1 cellular context compared by ENCODE assay signal in the genomic region with DNA sequence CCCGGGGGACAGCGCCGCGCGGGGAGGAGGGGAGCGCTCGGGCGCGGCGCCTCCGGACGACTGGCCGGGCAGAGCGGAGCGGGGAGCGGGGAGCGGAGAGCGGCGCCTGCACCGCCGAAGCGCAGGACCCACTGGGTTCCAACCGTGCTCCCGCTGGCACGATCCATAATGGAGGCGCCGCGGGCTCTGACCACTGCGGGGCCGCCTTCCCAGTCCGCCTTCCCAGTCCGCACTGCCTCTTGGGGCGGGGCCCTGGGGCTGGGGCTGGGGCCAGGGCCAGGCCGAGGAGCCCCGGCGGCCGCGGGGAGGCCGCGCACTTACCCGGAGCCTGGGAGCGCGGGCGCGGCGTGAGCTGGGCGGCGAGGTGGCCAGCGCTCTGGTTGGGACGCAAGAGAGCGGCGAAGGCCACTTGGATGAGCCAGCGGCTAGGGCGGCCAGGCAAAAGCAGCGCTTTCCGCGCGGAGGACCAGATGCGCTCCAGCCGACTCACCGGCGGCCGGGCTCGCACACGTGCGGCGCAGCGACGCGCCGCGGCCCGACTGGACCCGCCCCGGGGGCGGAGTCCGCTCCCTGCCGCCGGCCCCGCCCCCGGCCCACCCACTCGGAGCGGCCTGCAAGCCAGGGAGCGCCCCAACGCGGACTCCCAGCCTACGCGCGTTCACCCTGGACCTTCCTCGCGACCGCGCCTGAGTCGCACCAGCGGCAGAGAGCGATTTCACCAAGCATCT.
TF ChIP-seq lines count a peak whose summit lies in the region.

A gene with protein sequence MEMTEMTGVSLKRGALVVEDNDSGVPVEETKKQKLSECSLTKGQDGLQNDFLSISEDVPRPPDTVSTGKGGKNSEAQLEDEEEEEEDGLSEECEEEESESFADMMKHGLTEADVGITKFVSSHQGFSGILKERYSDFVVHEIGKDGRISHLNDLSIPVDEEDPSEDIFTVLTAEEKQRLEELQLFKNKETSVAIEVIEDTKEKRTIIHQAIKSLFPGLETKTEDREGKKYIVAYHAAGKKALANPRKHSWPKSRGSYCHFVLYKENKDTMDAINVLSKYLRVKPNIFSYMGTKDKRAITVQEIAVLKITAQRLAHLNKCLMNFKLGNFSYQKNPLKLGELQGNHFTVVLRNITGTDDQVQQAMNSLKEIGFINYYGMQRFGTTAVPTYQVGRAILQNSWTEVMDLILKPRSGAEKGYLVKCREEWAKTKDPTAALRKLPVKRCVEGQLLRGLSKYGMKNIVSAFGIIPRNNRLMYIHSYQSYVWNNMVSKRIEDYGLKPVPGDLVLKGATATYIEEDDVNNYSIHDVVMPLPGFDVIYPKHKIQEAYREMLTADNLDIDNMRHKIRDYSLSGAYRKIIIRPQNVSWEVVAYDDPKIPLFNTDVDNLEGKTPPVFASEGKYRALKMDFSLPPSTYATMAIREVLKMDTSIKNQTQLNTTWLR (minus strand): TSS at position 541 of the 728 bp plus-strand sequence. CDS start 13,759 bp downstream, outside the sequence.

TF ChIP-seq in HCT116, 20 proteins besides CTCF, POLR2A, EP300 and RAD21 (continued from another document):
- TF ChIP-seq CEBPB (IDR thresholded peaks at IDR 0.05; ENCODE audit: low read depth) (no peak), MAX (IDR thresholded peaks at IDR 0.05) (peak; percentile 91), SIN3A (IDR thresholded peaks at IDR 0.05; ENCODE audit: low read depth) (peak; percentile 92)
TF ChIP-seq in HCT116: peak in this region for 8.
